ENCODE assay signal across 26 cellular contexts in the genomic region with DNA sequence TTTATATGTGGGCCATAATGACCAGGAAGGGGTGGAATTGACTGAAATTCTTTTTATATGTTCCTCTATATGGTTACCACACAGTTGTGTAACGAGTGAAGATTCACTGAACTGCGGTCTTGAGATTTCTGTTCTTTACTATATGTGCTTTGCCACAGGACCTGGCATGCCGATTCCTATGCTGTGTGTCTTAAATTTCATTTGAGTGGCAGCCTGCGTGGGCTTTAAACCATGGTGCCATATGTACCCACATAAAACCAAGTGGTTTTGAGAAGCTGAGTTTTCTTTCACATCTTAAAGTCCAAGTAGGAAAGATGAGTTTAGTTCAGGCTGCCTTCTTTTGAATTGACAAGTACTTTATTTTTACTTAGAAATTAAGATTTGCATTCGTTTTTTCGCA.
"Had no signal": no experiment of that assay in that cellular context is flagged by ENCODE, and none has a peak within 500 bp of the region (broad histone marks: within the 10 kb centered on the region; RNA-seq: fewer than 3 reads in every experiment).

No MANE protein-coding gene starts in this region.

- ATAC-seq: stimulated activated effector memory CD8-positive, alpha-beta T cell treated with anti-CD3 and anti-CD28 coated beads, Interleukin-12 subunit alpha, Interleukin-12 subunit beta, amount 100 ng/mL, for 72 hours; stimulated activated memory B cell treated with anti-CD40 and anti-IgM and Interleukin-4, amounts not matched to agents 10 μg/mL and 1 μg/mL and 100 μg/mL, for 72 hours; stimulated activated naive B cell treated with anti-CD40 and anti-IgM and Interleukin-4, amounts not matched to agents 10 μg/mL and 1 μg/mL and 100 μg/mL, for 72 hours; stimulated activated naive CD8-positive, alpha-beta T cell treated with anti-CD3 and anti-CD28 coated beads, Interleukin-15, amount 100 ng/mL, for 72 hours; stimulated activated naive CD8-positive, alpha-beta T cell treated with anti-CD3 and anti-CD28 coated beads, Interleukin-15, Interleukin-2, amounts not matched to agents 100 U/mL and 50 U/mL, for 24 hours; upper lobe of right lung had no signal

- H3K4me1 ChIP-seq: stomach, suprapubic skin, testis, thyroid gland, tibial artery, transverse colon, upper lobe of left lung, upper lobe of right lung, uterus, vagina had no signal

- H3K36me3 ChIP-seq: stomach, suprapubic skin, thoracic aorta, thyroid gland, tibial artery, tibial nerve, transverse colon, upper lobe of left lung, upper lobe of right lung, uterus, vagina had no signal

- H3K27ac ChIP-seq: stomach, suprapubic skin, testis, thoracic aorta, thyroid gland, tibial artery, tibial nerve, transverse colon, upper lobe of left lung, upper lobe of right lung, uterus, vagina had no signal

- H3K4me3 ChIP-seq: stomach, suprapubic skin, testis, thoracic aorta, thyroid gland, tibial artery, tibial nerve, transverse colon, upper lobe of left lung, upper lobe of right lung, uterus, vagina had no signal

- H3K9me3 ChIP-seq: stomach, suprapubic skin, testis, thoracic aorta, thyroid gland, tibial artery, tibial nerve, transverse colon, upper lobe of left lung, upper lobe of right lung, uterus, vagina had no signal

- DNase-seq: stimulated activated CD4-positive, alpha-beta T cell treated with anti-CD3 and anti-CD28 coated beads, Interleukin-2, amount 100 ng/mL, for 48 hours; stimulated activated CD4-positive, alpha-beta T cell treated with anti-CD3 and anti-CD28 coated beads, Interleukin-4, amount 100 ng/mL, for 1 hour; stimulated activated CD4-positive, alpha-beta T cell treated with anti-CD3 and anti-CD28 coated beads, Interleukin-4, amount 100 ng/mL, for 24 hours; stimulated activated CD4-positive, alpha-beta T cell treated with anti-CD3 and anti-CD28 coated beads, Interleukin-4, amount 100 ng/mL, for 4 hours; stimulated activated CD8-positive, alpha-beta memory T cell treated with anti-CD3 and anti-CD28 coated beads, Interleukin-4, amount 100 ng/mL, for 48 hours; stimulated activated naive B cell treated with anti-CD40 and anti-IgM and Interleukin-4, amounts not matched to agents 10 μg/mL and 1 μg/mL and 100 μg/mL, for 72 hours; stimulated activated naive CD4-positive, alpha-beta T cell; stimulated activated naive CD4-positive, alpha-beta T cell treated with Interleukin-2 at 50 U/mL for 16 hours; stimulated activated naive CD8-positive, alpha-beta T cell treated with anti-CD3 and anti-CD28 coated beads, Interleukin-15, amount 100 ng/mL, for 72 hours; stimulated activated naive CD8-positive, alpha-beta T cell treated with anti-CD3 and anti-CD28 coated beads, Interleukin-15, Interleukin-2, amounts not matched to agents 100 U/mL and 50 U/mL, for 24 hours; stomach; substantia nigra; testis; thyroid gland; tibial artery; transverse colon; trophoblast cell; upper lobe of left lung; upper lobe of right lung; uterus had no signal

- H3K27me3 ChIP-seq: stomach, suprapubic skin, testis, thyroid gland, tibial artery, tibial nerve, transverse colon, upper lobe of left lung, upper lobe of right lung, uterus, vagina had no signal
